28 cellular contexts compared by ENCODE assay signal in the genomic region with DNA sequence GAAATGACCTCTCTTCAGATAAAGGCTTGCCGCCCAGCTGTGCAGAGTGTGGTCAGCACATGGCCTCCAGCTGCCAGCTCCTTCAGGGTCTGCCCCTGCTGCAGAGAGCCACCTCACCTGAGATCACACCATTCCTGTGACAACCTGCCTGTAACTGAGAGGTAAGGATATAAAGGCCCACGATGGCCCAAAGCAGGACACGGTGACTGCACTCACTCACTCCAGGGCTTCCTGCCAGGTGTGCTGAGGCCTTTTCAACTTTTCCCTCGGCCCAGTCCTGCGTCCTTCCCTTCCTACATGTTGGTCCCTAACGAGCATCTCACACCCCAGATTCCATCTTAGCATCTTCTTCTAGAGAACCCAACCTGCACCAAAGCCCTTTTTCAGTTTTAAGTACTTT. TPM values are rescaled to one million over a fixed set of nuclear protein-coding genes. Genes with fewer than 3 reads are reported as not detected.
DNase-seq lines count a peak whose midpoint lies in the region; ATAC-seq and TF ChIP-seq lines count a peak whose summit lies in the region.
"Had no signal": no experiment of that assay in that cellular context is flagged by ENCODE, and none has a peak within 500 bp of the region (broad histone marks: within the 10 kb centered on the region; RNA-seq: fewer than 3 reads in every experiment).

No MANE protein-coding gene starts in this region.

- no peak for TF ChIP-seq POLR2A in upper lobe of left lung (IDR thresholded peaks at IDR 0.05)

- TF ChIP-seq EP300 in upper lobe of left lung (IDR thresholded peaks at IDR 0.05), result no peak

- H3K9me2 ChIP-seq in DOHH2 (replicated peaks; ENCODE audit: control insufficient read depth, low read length), result no peaks in the 10 kb centered on the region
- H3K9me2 ChIP-seq: SK-N-SH had no signal

- H3F3A ChIP-seq in DOHH2 (ENCODE audit: control insufficient read depth, insufficient read depth), result peaks cover 2% of the 10 kb centered on the region; the same call in 1 of the 2 replicates

- POLR2A ChIA-PET in activated CD4-positive, alpha-beta T cell treated with anti-CD3 and anti-CD28 coated beads for 36 hours (lab: Charles Lee), result no interaction called here

- WGBS in upper lobe of left lung, 2 donors, result 70% methylated on average over 6 of the region's 6 CpGs

- peaks cover 2% of the 10 kb centered on the region for H3K9me3 Mint-ChIP-seq in activated CD4-positive, alpha-beta T cell treated with anti-CD3 and anti-CD28 coated beads for 36 hours (ENCODE audit: low read depth)
- no peaks in the 10 kb centered on the region for H3K9me3 Mint-ChIP-seq in activated naive CD8-positive, alpha-beta T cell (ENCODE audit: low read depth)
- no peaks in the 10 kb centered on the region for H3K9me3 Mint-ChIP-seq in natural killer cell treated with Interleukin-12 subunit alpha and Interleukin-12 subunit beta and Interleukin-15 and Interleukin-18, amount 100 ng/mL, for 72 hours
- H3K9me3 Mint-ChIP-seq: activated CD4-positive, alpha-beta T cell treated with anti-CD3 and anti-CD28 coated beads, Interleukin-2, amount 10 ng/mL, durations not matched to agents 7 days and 5 days; GM23338; neural crest cell had no signal

- H3K36me3 Mint-ChIP-seq in activated CD4-positive, alpha-beta T cell treated with anti-CD3 and anti-CD28 coated beads for 36 hours (ENCODE audit: low read depth), result peaks cover 20% of the 10 kb centered on the region
- peaks cover 13% of the 10 kb centered on the region for H3K36me3 Mint-ChIP-seq in activated naive CD8-positive, alpha-beta T cell
- peaks cover 5% of the 10 kb centered on the region for H3K36me3 Mint-ChIP-seq in natural killer cell treated with Interleukin-12 subunit alpha and Interleukin-12 subunit beta and Interleukin-15 and Interleukin-18, amount 100 ng/mL, for 72 hours

- no peak overlapping the region for H3K27ac ChIP-seq in DOHH2 (ENCODE audit: low read depth, low read length)
- H3K27ac ChIP-seq in upper lobe of left lung, result no peak overlapping the region
- H3K27ac ChIP-seq: A549, epithelial cell of prostate, foreskin keratinocyte, skin epidermis, vagina had no signal

- H3K79me2 ChIP-seq in DOHH2 (ENCODE audit: control insufficient read depth, low read length), result peaks cover 97% of the 10 kb centered on the region

- H3K9me3 ChIP-seq in DOHH2 (ENCODE audit: control insufficient read depth, insufficient read depth, low read length) (no peaks in the 10 kb centered on the region), upper lobe of left lung (no peaks in the 10 kb centered on the region)
- H3K9me3 ChIP-seq: A549; BLaER1 treated with 17β-estradiol and CSF1 and Interleukin-3, amounts not matched to agents 10 nM and 100 nM; psoas muscle; SK-N-SH; vagina had no signal

- H3K4me1 ChIP-seq in DOHH2 (ENCODE audit: control insufficient read depth, low read length) (peaks cover 50% of the 10 kb centered on the region), upper lobe of left lung (peaks cover 24 to 54% (median 31%) of the 10 kb centered on the region in 4 donors)
- H3K4me1 ChIP-seq: A549, foreskin keratinocyte had no signal

- H3K4me3 ChIP-seq in DOHH2 (ENCODE audit: low read length) (no peak overlapping the region), upper lobe of left lung (no peak overlapping the region)
- H3K4me3 ChIP-seq: A549; BLaER1 treated with 17β-estradiol and CSF1 and Interleukin-3, amounts not matched to agents 10 nM and 100 nM; GM23338; psoas muscle; skin epidermis; vagina had no signal

- H3K27me3 Mint-ChIP-seq in activated CD4-positive, alpha-beta T cell treated with anti-CD3 and anti-CD28 coated beads for 36 hours, result no peaks in the 10 kb centered on the region
- H3K27me3 Mint-ChIP-seq in activated naive CD8-positive, alpha-beta T cell, result no peaks in the 10 kb centered on the region
- no peaks in the 10 kb centered on the region for H3K27me3 Mint-ChIP-seq in natural killer cell treated with Interleukin-12 subunit alpha and Interleukin-12 subunit beta and Interleukin-15 and Interleukin-18, amount 100 ng/mL, for 72 hours
- H3K27me3 Mint-ChIP-seq: activated CD4-positive, alpha-beta T cell treated with anti-CD3 and anti-CD28 coated beads, Interleukin-2, amount 10 ng/mL, durations not matched to agents 7 days and 5 days had no signal

- intact Hi-C loops in activated CD4-positive, alpha-beta T cell treated with anti-CD3 and anti-CD28 coated beads for 36 hours (cut with DNase I, micrococcal nuclease), result no loop called here

- H3K27ac Mint-ChIP-seq in activated CD4-positive, alpha-beta T cell treated with anti-CD3 and anti-CD28 coated beads for 36 hours, result peak overlapping the region; percentile 75
- peak overlapping the region; percentile 74 for H3K27ac Mint-ChIP-seq in activated naive CD8-positive, alpha-beta T cell
- H3K27ac Mint-ChIP-seq in natural killer cell treated with Interleukin-12 subunit alpha and Interleukin-12 subunit beta and Interleukin-15 and Interleukin-18, amount 100 ng/mL, for 72 hours, result peak overlapping the region; percentile 76
- H3K27ac Mint-ChIP-seq: GM23338 had no signal

- no peak overlapping the region for H3K4me3 Mint-ChIP-seq in activated CD4-positive, alpha-beta T cell treated with anti-CD3 and anti-CD28 coated beads for 36 hours
- H3K4me3 Mint-ChIP-seq in activated naive CD8-positive, alpha-beta T cell, result no peak overlapping the region
- peak overlapping the region; percentile 38 for H3K4me3 Mint-ChIP-seq in natural killer cell treated with Interleukin-12 subunit alpha and Interleukin-12 subunit beta and Interleukin-15 and Interleukin-18, amount 100 ng/mL, for 72 hours
- H3K4me3 Mint-ChIP-seq: activated CD4-positive, alpha-beta T cell treated with anti-CD3 and anti-CD28 coated beads, Interleukin-2, amount 10 ng/mL, durations not matched to agents 7 days and 5 days; GM23338; neural crest cell had no signal

- H3K27me3 ChIP-seq in DOHH2 (ENCODE audit: control insufficient read depth, low read length), result no peaks in the 10 kb centered on the region
- H3K27me3 ChIP-seq in upper lobe of left lung, result no peaks in the 10 kb centered on the region
- H3K27me3 ChIP-seq: BLaER1 treated with 17β-estradiol and CSF1 and Interleukin-3, amounts not matched to agents 10 nM and 100 nM; foreskin keratinocyte; vagina had no signal

- peaks cover 37% of the 10 kb centered on the region for H3K36me3 ChIP-seq in DOHH2 (ENCODE audit: control insufficient read depth, low read length)
- no peaks in the 10 kb centered on the region for H3K36me3 ChIP-seq in upper lobe of left lung
- H3K36me3 ChIP-seq: vagina had no signal

- ATAC-seq in activated CD4-positive, alpha-beta T cell treated with anti-CD3 and anti-CD28 coated beads for 36 hours, result no peak
- peak; percentile 22 to 45 for ATAC-seq in natural killer cell treated with Interleukin-12 subunit alpha and Interleukin-12 subunit beta and Interleukin-15 and Interleukin-18, amount 100 ng/mL, for 72 hours
- ATAC-seq in upper lobe of left lung (ENCODE audit: low FRiP score in 2 of 2) (no peak), GM19467 (IDR thresholded peaks at IDR 0.05; ENCODE audit: unreplicated experiment) (no peak)
- ATAC-seq: A549, foreskin keratinocyte, GM23338 had no signal

- no peak for DNase-seq in activated CD4-positive, alpha-beta T cell treated with anti-CD3 and anti-CD28 coated beads for 36 hours
- DNase-seq in activated CD4-positive, alpha-beta T cell treated with anti-CD3 and anti-CD28 coated beads, Interleukin-2, amount 50 U/mL, for 1 hour, result no peak
- DNase-seq in natural killer cell treated with Interleukin-12 subunit alpha and Interleukin-12 subunit beta and Interleukin-15 and Interleukin-18, amount 100 ng/mL, for 72 hours (ENCODE audit: low spot score), result no peak
- DNase-seq in upper lobe of left lung (no peak), NCI-H526 treated with DMSO at 0.1 percent for 48 hours (lab: John Stamatoyannopoulos, UW) (no peak)
- DNase-seq: activated CD4-positive, alpha-beta T cell treated with anti-CD3 and anti-CD28 coated beads, Interleukin-2, amount 10 ng/mL, durations not matched to agents 7 days and 5 days; activated T-cell treated with anti-CD3 and anti-CD28 coated beads for 4 hours; dermis blood vessel endothelial cell; DND-41; foreskin keratinocyte; KG1; kidney glomerular epithelial cell; mesenchymal stem cell; MV-4-11; NCI-H187 treated with DMSO at 0.1 percent for 48 hours; NCI-H2227 treated with DMSO at 0.1 percent for 48 hours; psoas muscle; SK-N-SH had no signal

- CTCF ChIA-PET in activated CD4-positive, alpha-beta T cell treated with anti-CD3 and anti-CD28 coated beads for 36 hours (lab: Charles Lee), result interaction anchor here (1.6 kb wide), 1 partner anchor 12 kb away, joined by 3 read pairs; no protein-coding TSS in a partner anchor

- peaks cover 18% of the 10 kb centered on the region; the same call in 1 of the 2 replicates for H4K20me1 ChIP-seq in DOHH2 (ENCODE audit: control insufficient read depth, insufficient read depth, low read depth, low read length)

- peaks cover 75% of the 10 kb centered on the region for H3K4me1 Mint-ChIP-seq in activated CD4-positive, alpha-beta T cell treated with anti-CD3 and anti-CD28 coated beads for 36 hours
- peaks cover 82% of the 10 kb centered on the region for H3K4me1 Mint-ChIP-seq in activated naive CD8-positive, alpha-beta T cell (ENCODE audit: low read depth)
- peaks cover 61 to 66% of the 10 kb centered on the region in 2 donors for H3K4me1 Mint-ChIP-seq in natural killer cell treated with Interleukin-12 subunit alpha and Interleukin-12 subunit beta and Interleukin-15 and Interleukin-18, amount 100 ng/mL, for 72 hours (ENCODE audit: low read depth in 2 of 2)

- TF ChIP-seq CTCF in DOHH2 (IDR thresholded peaks at IDR 0.05; ENCODE audit: low read depth, low read length, poor library complexity, severe bottlenecking) (no peak), upper lobe of left lung (IDR thresholded peaks at IDR 0.05) (no peak)

- peak overlapping the region; percentile 10 for H3K4me2 ChIP-seq in DOHH2 (ENCODE audit: low read length)
- H3K4me2 ChIP-seq: A549, GM23338, SK-N-SH had no signal

RNA-seq across cellular contexts. Expression of gene ANKRD44, which starts 36.2 kb away (rescaled TPM):
- total RNA-seq in activated CD4-positive, alpha-beta T cell treated with anti-CD3 and anti-CD28 coated beads for 36 hours, result 100 to 1,000 TPM; 122 to 181 TPM
- 100 to 1,000 TPM; 307 to 413 TPM for total RNA-seq in natural killer cell treated with Interleukin-12 subunit alpha and Interleukin-12 subunit beta and Interleukin-15 and Interleukin-18, amount 100 ng/mL, for 72 hours
- 10 to 100 TPM; 41.0 to 91.1 (median 61.7) TPM for total RNA-seq in upper lobe of left lung

Comparison
In these comparisons a context has a peak if more than half of its experiments do, and no peak if none do; other contexts are left out.
1. ATAC-seq: peak in natural killer cell treated with Interleukin-12 subunit alpha and Interleukin-12 subunit beta and Interleukin-15 and Interleukin-18, amount 100 ng/mL, for 72 hours (2 of 2); none in activated CD4-positive, alpha-beta T cell treated with anti-CD3 and anti-CD28 coated beads for 36 hours (single experiment), upper lobe of left lung (0 of 2) and GM19467 (single experiment).
2. Peak in every context shown above with its lines, with median percentiles within 50 percentile points of each other: H3K27ac Mint-ChIP-seq.